Comparison of ENCODE assay signal across 21 cellular contexts in the genomic region with DNA sequence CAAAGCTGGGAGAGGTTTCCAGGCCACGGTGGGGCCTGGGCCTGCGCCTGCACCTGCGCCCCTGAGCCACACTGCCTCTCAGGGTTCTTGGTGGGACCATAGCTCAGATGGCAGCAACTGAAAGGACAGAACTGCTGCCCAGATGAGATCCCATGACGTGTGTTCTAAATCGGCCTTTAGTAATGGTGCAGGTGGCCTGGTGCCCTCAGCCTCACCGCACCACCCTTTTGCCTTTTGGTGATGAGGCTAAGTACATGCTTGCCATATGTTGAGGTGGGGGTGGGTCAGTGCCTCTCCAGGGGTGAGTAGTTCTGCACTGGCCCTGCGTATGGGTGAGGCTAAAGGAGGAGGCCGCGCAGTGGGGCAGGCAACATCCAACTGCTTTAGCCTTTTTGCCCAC. TPM values are rescaled to one million over a fixed set of nuclear protein-coding genes. Genes with fewer than 3 reads are reported as not detected.
DNase-seq lines count a peak whose midpoint lies in the region; ATAC-seq and TF ChIP-seq lines count a peak whose summit lies in the region.
"Had no signal": no experiment of that assay in that cellular context is flagged by ENCODE, and none has a peak within 500 bp of the region (broad histone marks: within the 10 kb centered on the region; RNA-seq: fewer than 3 reads in every experiment).

No MANE protein-coding gene starts in this region.

- no peak overlapping the region for H3K4me3 ChIP-seq in H7 (ENCODE audit: insufficient read depth, low read depth, low read length)
- H3K4me3 ChIP-seq: GM23338, HAP-1, MG63 had no signal

- TF ChIP-seq CTCF in CD14-positive monocyte (IDR thresholded peaks at IDR 0.05) = no peak

- intact Hi-C loops in CD14-positive monocyte (cut with micrococcal nuclease) = no loop called here

- H3K4me3 Mint-ChIP-seq in T-helper 17 cell (no peak overlapping the region), memory B cell (no peak overlapping the region), CD14-positive monocyte (no peak overlapping the region)
- H3K4me3 Mint-ChIP-seq: CD8-positive, alpha-beta T cell; GM23338; HFFc6 had no signal

- peaks cover 2% of the 10 kb centered on the region for H3K36me3 Mint-ChIP-seq in T-helper 17 cell (ENCODE audit: low read depth)
- peaks cover 19% of the 10 kb centered on the region for H3K36me3 Mint-ChIP-seq in memory B cell
- H3K36me3 Mint-ChIP-seq in CD14-positive monocyte = peaks cover 53 to 73% of the 10 kb centered on the region in 2 donors

- peak; percentile 21 for DNase-seq in H7
- peak; percentile 75 to 89 for DNase-seq in NCI-H524 (lab: John Stamatoyannopoulos, UW)
- no peak for DNase-seq in T-helper 17 cell
- no peak for DNase-seq in memory B cell (ENCODE audit: low spot score in 2 of 2)
- DNase-seq in NAMALWA (ENCODE audit: low spot score) = no peak
- no peak for DNase-seq in CD14-positive monocyte (ENCODE audit: low spot score)
- DNase-seq in nucleus accumbens (lab: John Stamatoyannopoulos, UW) = no peak
- DNase-seq: C1 segment of cervical spinal cord; Caco-2; CD8-positive, alpha-beta T cell; HFFc6; KG1; MG63; NCI-H1048; NCI-H1417; NCI-H1694; NCI-H2029 treated with DMSO at 0.1 percent for 48 hours; NCI-H446 treated with DMSO at 0.1 percent for 48 hours; NCI-H69 had no signal

- H3K9me3 ChIP-seq in T-helper 17 cell (ENCODE audit: control insufficient read depth, low read length, poor library complexity, severe bottlenecking) = no peaks in the 10 kb centered on the region
- H3K9me3 ChIP-seq: Caco-2, HAP-1, MG63 had no signal

- H3K4me1 Mint-ChIP-seq in T-helper 17 cell (peaks cover 40% of the 10 kb centered on the region), memory B cell (peaks cover 15% of the 10 kb centered on the region), CD14-positive monocyte (peaks cover 13% of the 10 kb centered on the region)

- no peaks in the 10 kb centered on the region for H3K9me3 Mint-ChIP-seq in memory B cell
- no peaks in the 10 kb centered on the region for H3K9me3 Mint-ChIP-seq in CD14-positive monocyte
- H3K9me3 Mint-ChIP-seq: CD8-positive, alpha-beta T cell; GM23338; HFFc6 had no signal

- H3K27ac Mint-ChIP-seq in T-helper 17 cell (peak overlapping the region; percentile 45), memory B cell (peak overlapping the region; percentile 22), CD14-positive monocyte (no peak overlapping the region)
- H3K27ac Mint-ChIP-seq: CD8-positive, alpha-beta T cell; GM23338; HFFc6 had no signal

- no peaks in the 10 kb centered on the region for H3K27me3 ChIP-seq in H7 (ENCODE audit: control insufficient read depth, insufficient read depth, low read length)
- H3K27me3 ChIP-seq: MG63 had no signal

- no peak for ATAC-seq in T-helper 17 cell
- no peak for ATAC-seq in memory B cell (ENCODE audit: low read depth)
- ATAC-seq: CD8-positive, alpha-beta T cell; GM23338 had no signal

- H3K27me3 Mint-ChIP-seq in T-helper 17 cell = no peaks in the 10 kb centered on the region
- H3K27me3 Mint-ChIP-seq in memory B cell = no peaks in the 10 kb centered on the region
- no peaks in the 10 kb centered on the region for H3K27me3 Mint-ChIP-seq in CD14-positive monocyte (ENCODE audit: low read depth in 3 of 3)

- peaks cover 19% of the 10 kb centered on the region for H3K36me3 ChIP-seq in H7 (replicated peaks; ENCODE audit: control insufficient read depth, insufficient read depth, low read length)

RNA-seq across cellular contexts. Expression of a gene that starts 7.4 kb away (rescaled TPM):
- total RNA-seq in H7 (2014; rRNA removed; shearing (Covaris generic)) = 20.9 and 37.9 TPM in 2 replicates
- 10 to 100 TPM; 11.9 to 15.6 TPM for total RNA-seq in T-helper 17 cell
- 10 to 100 TPM; 27.9 to 31.1 TPM for polyA plus RNA-seq in CD14-positive monocyte

RNA-seq across cellular contexts. Expression of a gene that starts 38.7 kb away (rescaled TPM):
- total RNA-seq in H7 (2014; rRNA removed; shearing (Covaris generic)) = 1,817 and 1,848 TPM in 2 replicates
- under 1 TPM; 0.75 to 0.76 TPM for total RNA-seq in T-helper 17 cell
- under 1 TPM in 1 of 2 donors, not detected in 1; 0.15 TPM for polyA plus RNA-seq in CD14-positive monocyte

Comparison
In these comparisons a context has a peak if more than half of its experiments do, and no peak if none do; other contexts are left out.
1. DNase-seq: peak in H7 (single experiment) and NCI-H524 (2 of 2); none in T-helper 17 cell (0 of 3), memory B cell (0 of 2), NAMALWA (single experiment), CD14-positive monocyte (single experiment) and nucleus accumbens (0 of 56).
2. H3K27ac Mint-ChIP-seq: peak in T-helper 17 cell (single experiment) and memory B cell (single experiment); none in CD14-positive monocyte (0 of 7).
3. RNA of a gene that starts 38.7 kb away (total RNA-seq): 1,817 to 1,848 TPM in H7; 0.75 to 0.76 TPM in T-helper 17 cell; every median in the first group is over 1,000 times any median in the second.